In genomic region chr11:71481101-71481960, GRCh38 we compare ENCODE assay signal across 15 cellular contexts. TPM values are rescaled to one million over a fixed set of nuclear protein-coding genes. Genes with fewer than 3 reads are reported as not detected.
"Had no signal": no experiment of that assay in that cellular context is flagged by ENCODE, and none has a peak within 500 bp of the region (broad histone marks: within the 10 kb centered on the region; RNA-seq: fewer than 3 reads in every experiment).

No MANE protein-coding gene starts in this region.

- H3K4me1 ChIP-seq: esophagus muscularis mucosa had no signal

- H3K9me3 ChIP-seq: esophagus muscularis mucosa, ovary had no signal

- DNase-seq: activated CD4-positive, alpha-beta T cell treated with anti-CD3 and anti-CD28 coated beads, Interleukin-2, amount 10 ng/mL, durations not matched to agents 7 days and 5 days; activated CD4-positive, CD25-positive, alpha-beta regulatory T cell; activated CD8-positive, alpha-beta memory T cell treated with anti-CD3 and anti-CD28 coated beads for 24 hours; activated naive CD4-positive, alpha-beta T cell treated with anti-CD3 and anti-CD28 coated beads for 36 hours; cortex of kidney; effector memory CD4-positive, alpha-beta T cell; foreskin fibroblast; ovary; stimulated activated CD4-positive, alpha-beta T cell treated with anti-CD3 and anti-CD28 coated beads, Interleukin-4, amount 100 ng/mL, for 4 hours had no signal

- H3K4me3 ChIP-seq: cardiac muscle cell, esophagus muscularis mucosa, ovary had no signal

- H3K27me3 ChIP-seq: cardiac muscle cell, esophagus muscularis mucosa, ovary had no signal

- H3K27ac ChIP-seq: cardiac muscle cell, esophagus muscularis mucosa, ovary had no signal

- H3K36me3 ChIP-seq: ovary had no signal

RNA-seq across cellular contexts. Expression of gene KRTAP5-7, which starts 45.7 kb away (rescaled TPM):
- total RNA-seq: activated naive CD4-positive, alpha-beta T cell treated with anti-CD3 and anti-CD28 coated beads for 36 hours; astrocyte; cardiac muscle cell; esophagus muscularis mucosa; neural crest cell; renal cortical epithelial cell; skeletal muscle tissue had no signal
- polyA plus RNA-seq: cardiac muscle cell, ovary had no signal

RNA-seq across cellular contexts. Expression of gene KRTAP5-8, which starts 56.5 kb away (rescaled TPM):
- total RNA-seq: activated naive CD4-positive, alpha-beta T cell treated with anti-CD3 and anti-CD28 coated beads for 36 hours; astrocyte; cardiac muscle cell; esophagus muscularis mucosa; neural crest cell; ovary; renal cortical epithelial cell; skeletal muscle tissue had no signal
- polyA plus RNA-seq: cardiac muscle cell, ovary had no signal
